10 cellular contexts compared by ENCODE assay signal in genomic region chr2:239253264-239253663, GRCh38.
DNase-seq lines count a peak whose midpoint lies in the region; ATAC-seq lines count a peak whose summit lies in the region.
"Had no signal": no experiment of that assay in that cellular context is flagged by ENCODE, and none has a peak within 500 bp of the region (broad histone marks: within the 10 kb centered on the region; RNA-seq: fewer than 3 reads in every experiment).

No MANE protein-coding gene starts in this region.

- ATAC-seq in GM21515 (IDR thresholded peaks at IDR 0.05; ENCODE audit: unreplicated experiment) (peak; percentile 79), GM18502 (IDR thresholded peaks at IDR 0.05; ENCODE audit: poor library complexity, unreplicated experiment) (no peak)

- peak; percentile 47 for DNase-seq in GDM1 (lab: John Stamatoyannopoulos, UW)
- DNase-seq in NOMO-1 (lab: John Stamatoyannopoulos, UW; ENCODE audit: unreplicated experiment in 2 of 2), result peak; percentile 44 to 86
- peak; percentile 62 for DNase-seq in medulla oblongata (ENCODE audit: extremely low spot score)
- DNase-seq in activated CD8-positive, alpha-beta memory T cell treated with anti-CD3 and anti-CD28 coated beads, Interleukin-2, amount 50 U/mL, for 4 hours, result no peak
- no peak for DNase-seq in NCI-H146 (lab: John Stamatoyannopoulos, UW)
- no peak for DNase-seq in DMS 273 (lab: John Stamatoyannopoulos, UW; ENCODE audit: unreplicated experiment)
- DNase-seq: activated CD8-positive, alpha-beta memory T cell treated with anti-CD3 and anti-CD28 coated beads, Interleukin-2, amount 50 U/mL, for 48 hours; small intestine had no signal

Comparison
In these comparisons a context has a peak if more than half of its experiments do, and no peak if none do; other contexts are left out.
1. DNase-seq: peak in GDM1 (single experiment), NOMO-1 (2 of 2) and medulla oblongata (single experiment); none in activated CD8-positive, alpha-beta memory T cell treated with anti-CD3 and anti-CD28 coated beads, Interleukin-2, amount 50 U/mL, for 4 hours (single experiment), NCI-H146 (single experiment) and DMS 273 (single experiment).